In the genomic region with DNA sequence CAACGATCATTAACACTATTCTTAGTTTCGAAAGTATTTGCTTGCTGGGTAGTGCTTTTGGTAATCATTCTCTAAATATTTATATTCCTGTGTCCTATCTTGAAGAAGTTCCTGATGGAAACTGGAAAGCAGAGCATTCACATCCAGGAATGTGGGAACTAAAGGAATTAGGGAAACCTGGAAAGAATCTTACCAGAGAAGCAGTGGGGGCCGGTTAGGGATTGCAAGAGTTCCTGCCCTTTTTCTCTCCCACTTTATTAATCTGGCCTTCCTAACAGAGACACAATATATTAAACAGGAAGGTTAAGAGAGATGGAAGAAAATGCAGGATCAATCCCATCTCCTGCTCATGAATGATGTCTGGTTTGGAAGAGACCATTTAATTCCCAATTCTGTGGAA, we compare ENCODE assay signal across 11 cellular contexts. TPM values are rescaled to one million over a fixed set of nuclear protein-coding genes. Genes with fewer than 3 reads are reported as not detected.
DNase-seq lines count a peak whose midpoint lies in the region; ATAC-seq, FAIRE-seq and TF ChIP-seq lines count a peak whose summit lies in the region.
"Had no signal": no experiment of that assay in that cellular context is flagged by ENCODE, and none has a peak within 500 bp of the region (broad histone marks: within the 10 kb centered on the region; RNA-seq: fewer than 3 reads in every experiment).

No MANE protein-coding gene starts in this region.

- no peaks in the 10 kb centered on the region for H3K36me3 ChIP-seq in iPS-18a (ENCODE audit: control insufficient read depth, low read depth, low read length)
- no peaks in the 10 kb centered on the region for H3K36me3 ChIP-seq in small intestine (ENCODE audit: control insufficient read depth in 2 of 2, insufficient read depth in 2 of 2, low read length in 2 of 2)

- CTCF ChIA-PET in activated CD8-positive, alpha-beta T cell treated with anti-CD3 and anti-CD28 coated beads for 36 hours (lab: Charles Lee) = no interaction called here

- intact Hi-C loops in activated CD8-positive, alpha-beta T cell treated with anti-CD3 and anti-CD28 coated beads for 36 hours (cut with micrococcal nuclease) = loop anchor here (5.0 kb wide), 2 partner anchors 75 to 110 kb away; no protein-coding TSS in a partner anchor

- ATAC-seq in activated CD8-positive, alpha-beta T cell treated with anti-CD3 and anti-CD28 coated beads for 36 hours = no peak
- no peak for ATAC-seq in GM19328 (IDR thresholded peaks at IDR 0.05; ENCODE audit: unreplicated experiment)

- H3K27me3 ChIP-seq in iPS-18a (ENCODE audit: control insufficient read depth, insufficient read depth, low read length) (no peaks in the 10 kb centered on the region), small intestine (ENCODE audit: control insufficient read depth in 2 of 2, insufficient read depth in 2 of 2, low read length in 2 of 2) (no peaks in the 10 kb centered on the region)

- peak overlapping the region; percentile 79 for H3K27ac ChIP-seq in iPS-18a (ENCODE audit: low read length)
- H3K27ac ChIP-seq in small intestine (ENCODE audit: low read depth in 1 of 2, low read length in 1 of 2) = peak overlapping the region in 1 of 2 donors; percentile 75

- H3K4me3 ChIP-seq in iPS-18a (ENCODE audit: low read length) (peak overlapping the region; percentile 57), small intestine (ENCODE audit: low read depth in 1 of 2, low read length in 2 of 2) (peak overlapping the region; percentile 72 to 88)

- H3K27ac Mint-ChIP-seq in activated CD8-positive, alpha-beta T cell treated with anti-CD3 and anti-CD28 coated beads for 36 hours = no peak overlapping the region

- DNase-seq in NCI-H82 (lab: John Stamatoyannopoulos, UW) = peak; percentile 18
- DNase-seq in NCI-H82 treated with DMSO at 0.1 percent for 48 hours (lab: John Stamatoyannopoulos, UW; ENCODE audit: unreplicated experiment) = no peak
- DNase-seq in activated CD8-positive, alpha-beta T cell treated with anti-CD3 and anti-CD28 coated beads for 36 hours = no peak
- no peak for DNase-seq in small intestine
- DNase-seq in NCI-H2171 (lab: John Stamatoyannopoulos, UW) = no peak
- no peak for DNase-seq in DMS79 (lab: John Stamatoyannopoulos, UW)

- peak overlapping the region; percentile 69 for H3K4me3 Mint-ChIP-seq in activated CD8-positive, alpha-beta T cell treated with anti-CD3 and anti-CD28 coated beads for 36 hours

- H3K4me1 Mint-ChIP-seq in activated CD8-positive, alpha-beta T cell treated with anti-CD3 and anti-CD28 coated beads for 36 hours (ENCODE audit: low read depth) = peaks cover 17% of the 10 kb centered on the region

- FAIRE-seq in small intestine (lab: Jason Lieb, UNC) = no peak
- FAIRE-seq: A204.1 had no signal

- no peaks in the 10 kb centered on the region for H3K9me3 Mint-ChIP-seq in activated CD8-positive, alpha-beta T cell treated with anti-CD3 and anti-CD28 coated beads for 36 hours

- peak overlapping the region; percentile 45 for H3K9ac ChIP-seq in iPS-18a (ENCODE audit: low read length)

- H3K36me3 Mint-ChIP-seq in activated CD8-positive, alpha-beta T cell treated with anti-CD3 and anti-CD28 coated beads for 36 hours (ENCODE audit: low read depth) = no peaks in the 10 kb centered on the region

- POLR2A ChIA-PET in activated CD8-positive, alpha-beta T cell treated with anti-CD3 and anti-CD28 coated beads for 36 hours (lab: Charles Lee) = no interaction called here

- no peaks in the 10 kb centered on the region for H3K9me3 ChIP-seq in iPS-18a (ENCODE audit: control insufficient read depth, low read depth, low read length)
- H3K9me3 ChIP-seq in small intestine (ENCODE audit: control insufficient read depth, low read depth) = no peaks in the 10 kb centered on the region

- TF ChIP-seq CTCF in activated CD8-positive, alpha-beta T cell treated with anti-CD3 and anti-CD28 coated beads for 36 hours (IDR thresholded peaks at IDR 0.05) = no peak

- H3K4me1 ChIP-seq in iPS-18a (ENCODE audit: control insufficient read depth, low read depth, low read length) = peaks cover 28% of the 10 kb centered on the region
- H3K4me1 ChIP-seq in small intestine (ENCODE audit: control insufficient read depth in 2 of 2, insufficient read depth in 1 of 2, low read depth in 1 of 2, low read length in 1 of 2) = peaks cover 0 to 17% of the 10 kb centered on the region in 2 donors

- H3K27me3 Mint-ChIP-seq in activated CD8-positive, alpha-beta T cell treated with anti-CD3 and anti-CD28 coated beads for 36 hours = peaks cover 12% of the 10 kb centered on the region

- 23 to 56% (median 39%) methylated on average over 3 of the region's 3 CpGs for WGBS in small intestine, 3 donors

RNA-seq across cellular contexts. Expression of gene C4orf51, which starts 52.1 kb away (rescaled TPM):
- not detected for total RNA-seq in activated CD8-positive, alpha-beta T cell treated with anti-CD3 and anti-CD28 coated beads for 36 hours
- not detected for polyA plus RNA-seq in small intestine
- total RNA-seq: mononuclear cell, RPMI7951 had no signal
